In the genomic region with DNA sequence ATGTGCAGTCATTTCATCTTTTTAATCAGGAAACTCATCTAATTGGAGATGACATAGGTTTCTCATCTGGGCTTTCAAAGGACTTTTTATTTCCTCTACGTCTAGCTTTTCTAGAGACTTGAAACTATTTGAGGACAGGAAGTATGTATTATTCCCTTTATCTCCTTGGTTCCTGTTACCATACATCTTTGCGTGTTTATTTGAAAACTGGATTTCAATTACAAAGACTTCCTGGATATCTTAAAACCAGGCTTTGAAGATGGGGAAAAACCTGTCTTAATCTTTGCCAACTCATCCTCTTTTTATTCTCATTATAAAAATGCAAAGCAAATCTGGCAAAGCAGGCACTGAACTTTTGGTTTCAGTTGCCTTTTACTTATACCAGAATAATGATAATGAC, we compare ENCODE assay signal across 17 cellular contexts.
DNase-seq lines count a peak whose midpoint lies in the region; ATAC-seq and TF ChIP-seq lines count a peak whose summit lies in the region.
"Had no signal": no experiment of that assay in that cellular context is flagged by ENCODE, and none has a peak within 500 bp of the region (broad histone marks: within the 10 kb centered on the region; RNA-seq: fewer than 3 reads in every experiment).

No MANE protein-coding gene starts in this region.

- intact Hi-C loops in natural killer cell (cut with micrococcal nuclease) (no loop called here), colonic mucosa (cut with DNase I) (no loop called here)

- 58% methylated on average over 2 of the region's 2 CpGs for WGBS in hepatocyte (ENCODE audit: low lambda C conversion rate, missing lambda C conversion rate)

- no peak for DNase-seq in activated T-cell treated with anti-CD3 and anti-CD28 coated beads, Interleukin-2, amount 50 U/mL, for 72 hours
- DNase-seq in activated T-cell treated with anti-CD3 and anti-CD28 coated beads for 4 hours = no peak
- DNase-seq in OCI-M1 (lab: John Stamatoyannopoulos, UW) = peak; percentile 33
- DNase-seq in hepatocyte (ENCODE audit: low spot score) = no peak
- no peak for DNase-seq in type B pancreatic cell (ENCODE audit: extremely low spot score, unreplicated experiment)
- DNase-seq in natural killer cell = no peak
- no peak for DNase-seq in colonic mucosa
- DNase-seq: amygdala, KG1, NCI-H187, NCI-H774, occipital lobe, right cardiac atrium, SHP77 had no signal

- ATAC-seq in activated T-cell treated with anti-CD3 and anti-CD28 coated beads, Interleukin-2, amount 50 U/mL, for 72 hours (replicated peaks in 1 of 2) = no peak
- ATAC-seq in natural killer cell = no peak
- no peak for ATAC-seq in GM19395 (IDR thresholded peaks at IDR 0.05; ENCODE audit: unreplicated experiment)
- ATAC-seq: right cardiac atrium had no signal

- peak overlapping the region; percentile 46 to 66 for H3K4me3 Mint-ChIP-seq in activated T-cell treated with anti-CD3 and anti-CD28 coated beads, Interleukin-2, amount 50 U/mL, for 72 hours
- peak overlapping the region; percentile 79 for H3K4me3 Mint-ChIP-seq in type B pancreatic cell
- H3K4me3 Mint-ChIP-seq in natural killer cell = no peak overlapping the region
- H3K4me3 Mint-ChIP-seq: activated T-helper 1 cell treated with anti-CD3 and anti-CD28 coated beads, Interleukin-12 subunit alpha, Interleukin-12 subunit beta, Interleukin-2, Interleukin-4 antibody, amounts not matched to agents 30 ng/mL and 10 ng/mL and 1 ng/mL, durations not matched to agents 14 hours and 24 hours and 36 hours; dendritic cell treated with granulocyte-macrophage colony-stimulating factor and Interleukin-4, amounts not matched to agents 40 ng/mL and 50 ng/mL, for 4 days had no signal

- H3K36me3 Mint-ChIP-seq in activated T-cell treated with anti-CD3 and anti-CD28 coated beads, Interleukin-2, amount 50 U/mL, for 72 hours (ENCODE audit: insufficient read depth in 2 of 2) = peaks cover 0 to 4% of the 10 kb centered on the region in 2 donors
- H3K36me3 Mint-ChIP-seq in type B pancreatic cell = peaks cover 21% of the 10 kb centered on the region
- no peaks in the 10 kb centered on the region for H3K36me3 Mint-ChIP-seq in natural killer cell

- H3K9ac ChIP-seq in colonic mucosa (ENCODE audit: low read depth in 2 of 2, low read length in 2 of 2) = no peak overlapping the region

- TF ChIP-seq CTCF in hepatocyte (IDR thresholded peaks at IDR 0.05; ENCODE audit: poor library complexity) (no peak), type B pancreatic cell (conservative IDR thresholded peaks at IDR 0.05) (no peak), natural killer cell (IDR thresholded peaks at IDR 0.05) (no peak), colonic mucosa (IDR thresholded peaks at IDR 0.05) (no peak)

- H3K27me3 ChIP-seq in hepatocyte (no peaks in the 10 kb centered on the region), colonic mucosa (no peaks in the 10 kb centered on the region)

- no peaks in the 10 kb centered on the region for H3K36me3 ChIP-seq in hepatocyte (replicated peaks; ENCODE audit: insufficient read depth, low read depth)
- H3K36me3 ChIP-seq in colonic mucosa = no peaks in the 10 kb centered on the region

- H3K27ac Mint-ChIP-seq in activated T-cell treated with anti-CD3 and anti-CD28 coated beads, Interleukin-2, amount 50 U/mL, for 72 hours = peak overlapping the region; percentile 81
- H3K27ac Mint-ChIP-seq in type B pancreatic cell (peak overlapping the region; percentile 80), natural killer cell (no peak overlapping the region)
- H3K27ac Mint-ChIP-seq: activated T-helper 1 cell treated with anti-CD3 and anti-CD28 coated beads, Interleukin-12 subunit alpha, Interleukin-12 subunit beta, Interleukin-2, Interleukin-4 antibody, amounts not matched to agents 30 ng/mL and 10 ng/mL and 1 ng/mL, durations not matched to agents 14 hours and 24 hours and 36 hours; dendritic cell treated with granulocyte-macrophage colony-stimulating factor and Interleukin-4, amounts not matched to agents 40 ng/mL and 50 ng/mL, for 4 days had no signal

- H3K4me1 ChIP-seq in hepatocyte (ENCODE audit: insufficient read depth) (peaks cover 48% of the 10 kb centered on the region), colonic mucosa (no peaks in the 10 kb centered on the region)

- no peaks in the 10 kb centered on the region for H4K20me1 ChIP-seq in hepatocyte (ENCODE audit: insufficient read depth, poor library complexity, severe bottlenecking)

- H3K4me3 ChIP-seq in hepatocyte (no peak overlapping the region), colonic mucosa (no peak overlapping the region)

- H3K9me3 ChIP-seq in hepatocyte (ENCODE audit: low read depth) (no peaks in the 10 kb centered on the region), colonic mucosa (no peaks in the 10 kb centered on the region)

- H3K27ac ChIP-seq in hepatocyte = peak overlapping the region; percentile 9
- H3K27ac ChIP-seq in colonic mucosa = no peak overlapping the region

- H3K9me2 ChIP-seq in hepatocyte (replicated peaks; ENCODE audit: insufficient read depth) = no peaks in the 10 kb centered on the region

- peaks cover 0 to 2% of the 10 kb centered on the region in 2 donors for H3K9me3 Mint-ChIP-seq in activated T-cell treated with anti-CD3 and anti-CD28 coated beads, Interleukin-2, amount 50 U/mL, for 72 hours
- H3K9me3 Mint-ChIP-seq in type B pancreatic cell = peaks cover 11% of the 10 kb centered on the region
- H3K9me3 Mint-ChIP-seq in natural killer cell = no peaks in the 10 kb centered on the region
- H3K9me3 Mint-ChIP-seq: dendritic cell treated with granulocyte-macrophage colony-stimulating factor and Interleukin-4, amounts not matched to agents 40 ng/mL and 50 ng/mL, for 4 days had no signal

- no peak overlapping the region for H2AFZ ChIP-seq in hepatocyte

- H3K27me3 Mint-ChIP-seq in activated T-cell treated with anti-CD3 and anti-CD28 coated beads, Interleukin-2, amount 50 U/mL, for 72 hours (ENCODE audit: low read depth) = no peaks in the 10 kb centered on the region
- H3K27me3 Mint-ChIP-seq in type B pancreatic cell (no peaks in the 10 kb centered on the region), natural killer cell (ENCODE audit: low read depth in 2 of 2) (no peaks in the 10 kb centered on the region)
- H3K27me3 Mint-ChIP-seq: dendritic cell treated with granulocyte-macrophage colony-stimulating factor and Interleukin-4, amounts not matched to agents 40 ng/mL and 50 ng/mL, for 4 days had no signal

- peaks cover 85% of the 10 kb centered on the region for H3K79me2 ChIP-seq in hepatocyte

- H3K4me1 Mint-ChIP-seq in activated T-cell treated with anti-CD3 and anti-CD28 coated beads, Interleukin-2, amount 50 U/mL, for 72 hours (ENCODE audit: low read depth) = peaks cover 69% of the 10 kb centered on the region
- peaks cover 47% of the 10 kb centered on the region for H3K4me1 Mint-ChIP-seq in type B pancreatic cell (ENCODE audit: unreplicated experiment)
- H3K4me1 Mint-ChIP-seq in natural killer cell = peaks cover 14% of the 10 kb centered on the region in 2 donors

- H3K4me2 ChIP-seq in hepatocyte = peak overlapping the region; percentile 48

Comparison
In these comparisons a context has a peak if more than half of its experiments do, and no peak if none do; other contexts are left out.
1. H3K27ac Mint-ChIP-seq: peak in activated T-cell treated with anti-CD3 and anti-CD28 coated beads, Interleukin-2, amount 50 U/mL, for 72 hours (single experiment) and type B pancreatic cell (single experiment); none in natural killer cell (0 of 2).